Comparison of ENCODE assay signal across 1 cellular context in the genomic region with DNA sequence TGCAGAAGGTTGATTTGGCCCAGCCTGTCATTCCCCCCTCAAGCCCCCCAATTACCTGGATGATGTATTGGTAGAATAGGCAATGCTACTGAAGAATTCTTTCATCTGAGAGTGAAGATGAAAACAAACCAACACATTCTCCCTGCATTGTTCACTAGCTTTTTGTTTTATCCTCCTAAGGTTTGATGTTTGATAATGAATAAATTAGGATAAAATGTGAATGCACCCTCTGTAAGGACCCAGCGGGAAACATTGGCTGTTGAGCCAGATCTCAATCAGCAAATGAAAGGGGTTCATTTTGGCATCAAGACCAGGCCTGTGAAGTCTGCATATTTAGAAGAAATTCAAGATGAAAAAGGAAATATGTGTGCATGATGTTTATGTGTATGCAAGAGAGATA.
A peak's percentile ranks its signal among the peaks of the same experiment; 100 is the strongest.
TF ChIP-seq lines count a peak whose summit lies in the region.

No MANE protein-coding gene starts in this region.

TF ChIP-seq in H1, 55 proteins besides CTCF, POLR2A, EP300 and RAD21:
- TF ChIP-seq HDAC2 (IDR thresholded peaks at IDR 0.05; ENCODE audit: borderline replicate concordance in 1 of 2, low read depth in 2 of 2, low read length in 2 of 2) (0 out of 4 replicates have a peak, but pooled peaks of 1 of the 2 experiments have one; percentile 32), POU5F1 (IDR thresholded peaks at IDR 0.05; ENCODE audit: low read depth, low read length) (peak; percentile 46; the same call in 1 of the 2 replicates), TBP (IDR thresholded peaks at IDR 0.05; ENCODE audit: low read depth, low read length) (no peak), NANOG (IDR thresholded peaks at IDR 0.05; ENCODE audit: insufficient read depth, low read depth, low read length, poor library complexity, severe bottlenecking) (peak; percentile 60)
- TF ChIP-seq, protein P1, sequence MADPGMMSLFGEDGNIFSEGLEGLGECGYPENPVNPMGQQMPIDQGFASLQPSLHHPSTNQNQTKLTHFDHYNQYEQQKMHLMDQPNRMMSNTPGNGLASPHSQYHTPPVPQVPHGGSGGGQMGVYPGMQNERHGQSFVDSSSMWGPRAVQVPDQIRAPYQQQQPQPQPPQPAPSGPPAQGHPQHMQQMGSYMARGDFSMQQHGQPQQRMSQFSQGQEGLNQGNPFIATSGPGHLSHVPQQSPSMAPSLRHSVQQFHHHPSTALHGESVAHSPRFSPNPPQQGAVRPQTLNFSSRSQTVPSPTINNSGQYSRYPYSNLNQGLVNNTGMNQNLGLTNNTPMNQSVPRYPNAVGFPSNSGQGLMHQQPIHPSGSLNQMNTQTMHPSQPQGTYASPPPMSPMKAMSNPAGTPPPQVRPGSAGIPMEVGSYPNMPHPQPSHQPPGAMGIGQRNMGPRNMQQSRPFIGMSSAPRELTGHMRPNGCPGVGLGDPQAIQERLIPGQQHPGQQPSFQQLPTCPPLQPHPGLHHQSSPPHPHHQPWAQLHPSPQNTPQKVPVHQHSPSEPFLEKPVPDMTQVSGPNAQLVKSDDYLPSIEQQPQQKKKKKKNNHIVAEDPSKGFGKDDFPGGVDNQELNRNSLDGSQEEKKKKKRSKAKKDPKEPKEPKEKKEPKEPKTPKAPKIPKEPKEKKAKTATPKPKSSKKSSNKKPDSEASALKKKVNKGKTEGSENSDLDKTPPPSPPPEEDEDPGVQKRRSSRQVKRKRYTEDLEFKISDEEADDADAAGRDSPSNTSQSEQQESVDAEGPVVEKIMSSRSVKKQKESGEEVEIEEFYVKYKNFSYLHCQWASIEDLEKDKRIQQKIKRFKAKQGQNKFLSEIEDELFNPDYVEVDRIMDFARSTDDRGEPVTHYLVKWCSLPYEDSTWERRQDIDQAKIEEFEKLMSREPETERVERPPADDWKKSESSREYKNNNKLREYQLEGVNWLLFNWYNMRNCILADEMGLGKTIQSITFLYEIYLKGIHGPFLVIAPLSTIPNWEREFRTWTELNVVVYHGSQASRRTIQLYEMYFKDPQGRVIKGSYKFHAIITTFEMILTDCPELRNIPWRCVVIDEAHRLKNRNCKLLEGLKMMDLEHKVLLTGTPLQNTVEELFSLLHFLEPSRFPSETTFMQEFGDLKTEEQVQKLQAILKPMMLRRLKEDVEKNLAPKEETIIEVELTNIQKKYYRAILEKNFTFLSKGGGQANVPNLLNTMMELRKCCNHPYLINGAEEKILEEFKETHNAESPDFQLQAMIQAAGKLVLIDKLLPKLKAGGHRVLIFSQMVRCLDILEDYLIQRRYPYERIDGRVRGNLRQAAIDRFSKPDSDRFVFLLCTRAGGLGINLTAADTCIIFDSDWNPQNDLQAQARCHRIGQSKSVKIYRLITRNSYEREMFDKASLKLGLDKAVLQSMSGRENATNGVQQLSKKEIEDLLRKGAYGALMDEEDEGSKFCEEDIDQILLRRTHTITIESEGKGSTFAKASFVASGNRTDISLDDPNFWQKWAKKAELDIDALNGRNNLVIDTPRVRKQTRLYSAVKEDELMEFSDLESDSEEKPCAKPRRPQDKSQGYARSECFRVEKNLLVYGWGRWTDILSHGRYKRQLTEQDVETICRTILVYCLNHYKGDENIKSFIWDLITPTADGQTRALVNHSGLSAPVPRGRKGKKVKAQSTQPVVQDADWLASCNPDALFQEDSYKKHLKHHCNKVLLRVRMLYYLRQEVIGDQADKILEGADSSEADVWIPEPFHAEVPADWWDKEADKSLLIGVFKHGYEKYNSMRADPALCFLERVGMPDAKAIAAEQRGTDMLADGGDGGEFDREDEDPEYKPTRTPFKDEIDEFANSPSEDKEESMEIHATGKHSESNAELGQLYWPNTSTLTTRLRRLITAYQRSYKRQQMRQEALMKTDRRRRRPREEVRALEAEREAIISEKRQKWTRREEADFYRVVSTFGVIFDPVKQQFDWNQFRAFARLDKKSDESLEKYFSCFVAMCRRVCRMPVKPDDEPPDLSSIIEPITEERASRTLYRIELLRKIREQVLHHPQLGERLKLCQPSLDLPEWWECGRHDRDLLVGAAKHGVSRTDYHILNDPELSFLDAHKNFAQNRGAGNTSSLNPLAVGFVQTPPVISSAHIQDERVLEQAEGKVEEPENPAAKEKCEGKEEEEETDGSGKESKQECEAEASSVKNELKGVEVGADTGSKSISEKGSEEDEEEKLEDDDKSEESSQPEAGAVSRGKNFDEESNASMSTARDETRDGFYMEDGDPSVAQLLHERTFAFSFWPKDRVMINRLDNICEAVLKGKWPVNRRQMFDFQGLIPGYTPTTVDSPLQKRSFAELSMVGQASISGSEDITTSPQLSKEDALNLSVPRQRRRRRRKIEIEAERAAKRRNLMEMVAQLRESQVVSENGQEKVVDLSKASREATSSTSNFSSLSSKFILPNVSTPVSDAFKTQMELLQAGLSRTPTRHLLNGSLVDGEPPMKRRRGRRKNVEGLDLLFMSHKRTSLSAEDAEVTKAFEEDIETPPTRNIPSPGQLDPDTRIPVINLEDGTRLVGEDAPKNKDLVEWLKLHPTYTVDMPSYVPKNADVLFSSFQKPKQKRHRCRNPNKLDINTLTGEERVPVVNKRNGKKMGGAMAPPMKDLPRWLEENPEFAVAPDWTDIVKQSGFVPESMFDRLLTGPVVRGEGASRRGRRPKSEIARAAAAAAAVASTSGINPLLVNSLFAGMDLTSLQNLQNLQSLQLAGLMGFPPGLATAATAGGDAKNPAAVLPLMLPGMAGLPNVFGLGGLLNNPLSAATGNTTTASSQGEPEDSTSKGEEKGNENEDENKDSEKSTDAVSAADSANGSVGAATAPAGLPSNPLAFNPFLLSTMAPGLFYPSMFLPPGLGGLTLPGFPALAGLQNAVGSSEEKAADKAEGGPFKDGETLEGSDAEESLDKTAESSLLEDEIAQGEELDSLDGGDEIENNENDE (IDR thresholded peaks at IDR 0.05; ENCODE audit: insufficient replicate concordance, low read length): peak; percentile 95
